Comparison of ENCODE assay signal across 20 cellular contexts in genomic region chr21:42059141-42059540, GRCh38. TPM values are rescaled to one million over a fixed set of nuclear protein-coding genes. Genes with fewer than 3 reads are reported as not detected.
"Had no signal": no experiment of that assay in that cellular context is flagged by ENCODE, and none has a peak within 500 bp of the region (broad histone marks: within the 10 kb centered on the region; RNA-seq: fewer than 3 reads in every experiment).

No MANE protein-coding gene starts in this region.

- H3K36me3 Mint-ChIP-seq: activated naive CD4-positive, alpha-beta T cell treated with anti-CD3 and anti-CD28 coated beads, Interleukin-2, amount 50 U/mL, for 72 hours; brain; type B pancreatic cell had no signal

- H3K4me3 ChIP-seq: coronary artery, suprapubic skin had no signal

- H3K27me3 Mint-ChIP-seq: activated CD4-positive, alpha-beta T cell treated with anti-CD3 and anti-CD28 coated beads for 36 hours; T-helper 17 cell had no signal

- H3K27ac Mint-ChIP-seq: activated CD4-positive, alpha-beta memory T cell treated with anti-CD3 and anti-CD28 coated beads, Interleukin-2, amount 10 ng/mL, durations not matched to agents 7 days and 5 days; activated CD4-positive, alpha-beta T cell treated with anti-CD3 and anti-CD28 coated beads for 36 hours; T-helper 17 cell; type B pancreatic cell had no signal

- H3K9me3 ChIP-seq: suprapubic skin had no signal

- H3K27me3 ChIP-seq: suprapubic skin had no signal

- H3K36me3 ChIP-seq: suprapubic skin had no signal

- H3K4me3 Mint-ChIP-seq: activated CD4-positive, alpha-beta memory T cell treated with anti-CD3 and anti-CD28 coated beads, Interleukin-2, amount 10 ng/mL, durations not matched to agents 7 days and 5 days; activated CD4-positive, alpha-beta T cell treated with anti-CD3 and anti-CD28 coated beads for 36 hours; activated T-cell treated with anti-CD3 and anti-CD28 coated beads, Interleukin-2, amount 50 U/mL, for 4 hours; brain; T-helper 17 cell; type B pancreatic cell had no signal

- H3K9me3 Mint-ChIP-seq: activated CD4-positive, alpha-beta memory T cell treated with anti-CD3 and anti-CD28 coated beads, Interleukin-2, amount 10 ng/mL, durations not matched to agents 7 days and 5 days; activated naive CD4-positive, alpha-beta T cell treated with anti-CD3 and anti-CD28 coated beads, Interleukin-2, amount 50 U/mL, for 72 hours; activated T-cell treated with anti-CD3 and anti-CD28 coated beads, Interleukin-2, amount 50 U/mL, for 4 hours had no signal

- DNase-seq: activated CD4-positive, alpha-beta memory T cell treated with anti-CD3 and anti-CD28 coated beads, Interleukin-2, amount 10 ng/mL, durations not matched to agents 7 days and 5 days; activated CD4-positive, alpha-beta T cell treated with anti-CD3 and anti-CD28 coated beads for 36 hours; activated effector memory CD4-positive, alpha-beta T cell treated with Interleukin-2 at 50 U/mL for 16 hours; activated T-cell treated with anti-CD3 and anti-CD28 coated beads, Interleukin-2, amount 50 U/mL, for 4 hours; central memory CD4-positive, alpha-beta T cell; effector CD8-positive, alpha-beta T cell; foreskin fibroblast; hypothalamus; stimulated activated CD4-positive, alpha-beta T cell treated with anti-CD3 and anti-CD28 coated beads, Interleukin-15, amount 100 ng/mL, for 24 hours; stimulated activated CD4-positive, alpha-beta T cell treated with anti-CD3 and anti-CD28 coated beads, Interleukin-4, amount 100 ng/mL, for 24 hours; stimulated activated naive CD8-positive, alpha-beta T cell treated with anti-CD3 and anti-CD28 coated beads, Interleukin-15, Interleukin-2, amounts not matched to agents 100 U/mL and 50 U/mL, for 24 hours; T-helper 17 cell had no signal

- ATAC-seq: activated CD4-positive, alpha-beta T cell treated with anti-CD3 and anti-CD28 coated beads for 36 hours; activated naive CD4-positive, alpha-beta T cell treated with anti-CD3 and anti-CD28 coated beads, Interleukin-2, amount 50 U/mL, for 72 hours; activated T-cell treated with anti-CD3 and anti-CD28 coated beads, Interleukin-2, amount 50 U/mL, for 4 hours; stimulated activated naive CD8-positive, alpha-beta T cell treated with anti-CD3 and anti-CD28 coated beads, Interleukin-15, Interleukin-2, amounts not matched to agents 100 U/mL and 50 U/mL, for 24 hours; T-helper 17 cell had no signal

- H3K27ac ChIP-seq: coronary artery, suprapubic skin had no signal

RNA-seq across cellular contexts. Expression of gene UMODL1, which starts 12.0 kb away (rescaled TPM):
- total RNA-seq: activated CD4-positive, alpha-beta T cell treated with anti-CD3 and anti-CD28 coated beads for 36 hours; activated T-cell treated with anti-CD3 and anti-CD28 coated beads, Interleukin-2, amount 50 U/mL, for 4 hours; kidney epithelial cell; osteocyte; skeletal muscle tissue had no signal
